In genomic region chr20:59560588-59561227, GRCh38 we compare ENCODE assay signal across 10 cellular contexts. TPM values are rescaled to one million over a fixed set of nuclear protein-coding genes. Genes with fewer than 3 reads are reported as not detected.
DNase-seq lines count a peak whose midpoint lies in the region; ATAC-seq and TF ChIP-seq lines count a peak whose summit lies in the region.
"Had no signal": no experiment of that assay in that cellular context is flagged by ENCODE, and none has a peak within 500 bp of the region (broad histone marks: within the 10 kb centered on the region; RNA-seq: fewer than 3 reads in every experiment).

No MANE protein-coding gene starts in this region.

- H3K27ac Mint-ChIP-seq in activated T-helper 1 cell treated with anti-CD3 and anti-CD28 coated beads, Interleukin-12 subunit alpha, Interleukin-12 subunit beta, Interleukin-2, Interleukin-4 antibody, amounts not matched to agents 30 ng/mL and 10 ng/mL and 1 ng/mL, durations not matched to agents 14 hours and 24 hours and 36 hours: no peak overlapping the region

- DNase-seq in DMS53 (lab: John Stamatoyannopoulos, UW) (peak; percentile 41), DMS53 treated with DMSO at 0.1 percent for 48 hours (lab: John Stamatoyannopoulos, UW; ENCODE audit: unreplicated experiment) (no peak), NCI-H69 (lab: John Stamatoyannopoulos, UW) (peak; percentile 14), epidermal melanocyte (ENCODE audit: insufficient read length, low spot score) (peak; percentile 71), sciatic nerve (ENCODE audit: low spot score) (peak; percentile 39), coronary artery (ENCODE audit: low spot score) (no peak), activated gamma-delta T cell (lab: John Stamatoyannopoulos, UW) (no peak)
- no peak for DNase-seq in activated T-helper 1 cell treated with anti-CD3 and anti-CD28 coated beads, Interleukin-12 subunit alpha, Interleukin-12 subunit beta, Interleukin-2, Interleukin-4 antibody, amounts not matched to agents 30 ng/mL and 10 ng/mL and 1 ng/mL, durations not matched to agents 14 hours and 24 hours and 36 hours (ENCODE audit: low spot score)

- H3K4me3 ChIP-seq in coronary artery: no peak overlapping the region
- H3K4me3 ChIP-seq: BLaER1 treated with 17β-estradiol and CSF1 and Interleukin-3, amounts not matched to agents 10 nM and 100 nM had no signal

- H3K4me3 Mint-ChIP-seq in activated T-helper 1 cell treated with anti-CD3 and anti-CD28 coated beads, Interleukin-12 subunit alpha, Interleukin-12 subunit beta, Interleukin-2, Interleukin-4 antibody, amounts not matched to agents 30 ng/mL and 10 ng/mL and 1 ng/mL, durations not matched to agents 14 hours and 24 hours and 36 hours: no peak overlapping the region

- H3K9me3 Mint-ChIP-seq in activated T-helper 1 cell treated with anti-CD3 and anti-CD28 coated beads, Interleukin-12 subunit alpha, Interleukin-12 subunit beta, Interleukin-2, Interleukin-4 antibody, amounts not matched to agents 30 ng/mL and 10 ng/mL and 1 ng/mL, durations not matched to agents 14 hours and 24 hours and 36 hours: no peaks in the 10 kb centered on the region

- H3K4me1 Mint-ChIP-seq in activated T-helper 1 cell treated with anti-CD3 and anti-CD28 coated beads, Interleukin-12 subunit alpha, Interleukin-12 subunit beta, Interleukin-2, Interleukin-4 antibody, amounts not matched to agents 30 ng/mL and 10 ng/mL and 1 ng/mL, durations not matched to agents 14 hours and 24 hours and 36 hours (ENCODE audit: low read depth): no peaks in the 10 kb centered on the region

- H3K27me3 Mint-ChIP-seq in activated T-helper 1 cell treated with anti-CD3 and anti-CD28 coated beads, Interleukin-12 subunit alpha, Interleukin-12 subunit beta, Interleukin-2, Interleukin-4 antibody, amounts not matched to agents 30 ng/mL and 10 ng/mL and 1 ng/mL, durations not matched to agents 14 hours and 24 hours and 36 hours (ENCODE audit: insufficient read depth): peaks cover 5% of the 10 kb centered on the region

- TF ChIP-seq CTCF in coronary artery (IDR thresholded peaks at IDR 0.05): no peak

- H3K36me3 Mint-ChIP-seq in activated T-helper 1 cell treated with anti-CD3 and anti-CD28 coated beads, Interleukin-12 subunit alpha, Interleukin-12 subunit beta, Interleukin-2, Interleukin-4 antibody, amounts not matched to agents 30 ng/mL and 10 ng/mL and 1 ng/mL, durations not matched to agents 14 hours and 24 hours and 36 hours (ENCODE audit: low read depth): no peaks in the 10 kb centered on the region

- H3K27ac ChIP-seq in coronary artery: no peak overlapping the region
- H3K27ac ChIP-seq: BLaER1 treated with 17β-estradiol and CSF1 and Interleukin-3, amounts not matched to agents 10 nM and 100 nM had no signal

- intact Hi-C loops in sciatic nerve (cut with DNase I): no loop called here
- intact Hi-C loops in activated T-helper 1 cell treated with anti-CD3 and anti-CD28 coated beads, Interleukin-12 subunit alpha, Interleukin-12 subunit beta, Interleukin-2, Interleukin-4 antibody, amounts not matched to agents 30 ng/mL and 10 ng/mL and 1 ng/mL, durations not matched to agents 14 hours and 24 hours and 36 hours (cut with micrococcal nuclease): no loop called here

- ATAC-seq in sciatic nerve: no peak

RNA-seq across cellular contexts. Expression of gene PHACTR3, which starts 43.6 kb away (rescaled TPM):
- total RNA-seq in sciatic nerve: not detected
- not detected in 2 replicates for total RNA-seq in activated T-helper 1 cell treated with anti-CD3 and anti-CD28 coated beads, Interleukin-12 subunit alpha, Interleukin-12 subunit beta, Interleukin-2, Interleukin-4 antibody, amounts not matched to agents 30 ng/mL and 10 ng/mL and 1 ng/mL, durations not matched to agents 14 hours and 24 hours and 36 hours
- total RNA-seq: glomerular endothelial cell had no signal

Comparison
In these comparisons a context has a peak if more than half of its experiments do, and no peak if none do; other contexts are left out.
1. DNase-seq: peak in DMS53 (single experiment), NCI-H69 (single experiment), epidermal melanocyte (single experiment) and sciatic nerve (single experiment); none in DMS53 treated with DMSO at 0.1 percent for 48 hours (single experiment), activated T-helper 1 cell treated with anti-CD3 and anti-CD28 coated beads, Interleukin-12 subunit alpha, Interleukin-12 subunit beta, Interleukin-2, Interleukin-4 antibody, amounts not matched to agents 30 ng/mL and 10 ng/mL and 1 ng/mL, durations not matched to agents 14 hours and 24 hours and 36 hours (single experiment), coronary artery (single experiment) and activated gamma-delta T cell (single experiment).